In the genomic region with DNA sequence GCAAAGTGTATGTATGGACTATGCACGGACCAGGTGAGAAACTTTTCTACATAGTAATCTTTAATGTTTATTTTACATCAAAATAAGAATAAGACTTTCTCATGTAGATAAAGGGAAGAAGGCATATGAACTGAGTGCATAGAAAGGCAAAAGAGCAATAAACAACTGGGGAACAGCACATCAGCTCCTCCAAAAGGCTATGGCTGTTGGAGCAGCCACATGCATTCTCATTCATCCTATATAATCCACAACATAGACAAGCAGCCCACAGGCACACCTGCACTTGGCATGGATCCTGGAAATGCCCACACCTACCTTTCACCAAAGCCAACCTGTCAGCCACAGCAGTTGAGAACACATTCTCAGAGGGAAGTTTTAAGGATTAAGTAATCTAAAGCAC, we compare ENCODE assay signal across 17 cellular contexts.
A peak's percentile ranks its signal among the peaks of the same experiment; 100 is the strongest.
DNase-seq lines count a peak whose midpoint lies in the region; ATAC-seq and TF ChIP-seq lines count a peak whose summit lies in the region.
"Had no signal": no experiment of that assay in that cellular context is flagged by ENCODE, and none has a peak within 500 bp of the region (broad histone marks: within the 10 kb centered on the region; RNA-seq: fewer than 3 reads in every experiment).

No MANE protein-coding gene starts in this region.

- POLR2A ChIA-PET in WTC11 (lab: Charles Lee) = interaction anchor here (1.1 kb wide), 1 partner anchor 293 kb away, joined by 4 read pairs; no protein-coding TSS in a partner anchor

- H3K27me3 ChIP-seq in DND-41 (ENCODE audit: insufficient read depth, low read length, poor library complexity) (no peaks in the 10 kb centered on the region), H7 (ENCODE audit: control insufficient read depth, insufficient read depth, low read length) (no peaks in the 10 kb centered on the region)

- H3K36me3 ChIP-seq in DND-41 (ENCODE audit: insufficient read depth, low read length) (no peaks in the 10 kb centered on the region), H7 (replicated peaks; ENCODE audit: control insufficient read depth, insufficient read depth, low read length) (no peaks in the 10 kb centered on the region)

- 0 out of 2 replicates have a peak overlapping the region, but pooled peaks have one; percentile 15 for H3K4me2 ChIP-seq in DND-41 (ENCODE audit: insufficient read depth, low read length)

- H3K27me3 Mint-ChIP-seq in WTC11 (ENCODE audit: low read depth) = no peaks in the 10 kb centered on the region
- H3K27me3 Mint-ChIP-seq in stimulated activated naive CD8-positive, alpha-beta T cell treated with anti-CD3 and anti-CD28 coated beads, Interleukin-15, amount 100 ng/mL, for 72 hours = no peaks in the 10 kb centered on the region
- H3K27me3 Mint-ChIP-seq: type B pancreatic cell had no signal

- peaks cover 16% of the 10 kb centered on the region for H3K36me3 Mint-ChIP-seq in WTC11
- H3K36me3 Mint-ChIP-seq: CD8-positive, alpha-beta T cell; type B pancreatic cell had no signal

- peak; percentile 62 for ATAC-seq in DND-41 (ENCODE audit: insufficient read depth, low read depth)
- peak; percentile 84 for ATAC-seq in WTC11
- no peak for ATAC-seq in stimulated activated naive CD8-positive, alpha-beta T cell treated with anti-CD3 and anti-CD28 coated beads, Interleukin-15, amount 100 ng/mL, for 72 hours
- ATAC-seq: activated T-cell treated with anti-CD3 and anti-CD28 coated beads, Interleukin-2, amount 50 U/mL, for 72 hours; CD8-positive, alpha-beta T cell had no signal

- H3K4me1 Mint-ChIP-seq in WTC11 = peaks cover 70% of the 10 kb centered on the region
- H3K4me1 Mint-ChIP-seq in stimulated activated naive CD8-positive, alpha-beta T cell treated with anti-CD3 and anti-CD28 coated beads, Interleukin-15, amount 100 ng/mL, for 72 hours = no peaks in the 10 kb centered on the region

- TF ChIP-seq CTCF in DND-41 (IDR thresholded peaks at IDR 0.05; ENCODE audit: borderline replicate concordance, extremely low read depth, low read length, poor library complexity, severe bottlenecking) (no peak), HFF-Myc (IDR thresholded peaks at IDR 0.05; ENCODE audit: low read depth, low read length, missing control alignments) (no peak), WTC11 (IDR thresholded peaks at IDR 0.05) (no peak), foreskin fibroblast (IDR thresholded peaks at IDR 0.05; ENCODE audit: low read depth, low read length) (no peak)

- peaks cover 20% of the 10 kb centered on the region for H3K4me1 ChIP-seq in DND-41 (ENCODE audit: insufficient read depth, low read length)

- no peak overlapping the region for H3K9ac ChIP-seq in DND-41 (ENCODE audit: low read depth, low read length)

- CTCF ChIA-PET in WTC11 (lab: Charles Lee) = no interaction called here

- no peak overlapping the region for H2AFZ ChIP-seq in DND-41 (ENCODE audit: low read depth, low read length)

- no peaks in the 10 kb centered on the region for H4K20me1 ChIP-seq in DND-41 (ENCODE audit: insufficient read depth, low read length)

- H3K27ac ChIP-seq in DND-41 (ENCODE audit: low read length) = peak overlapping the region; percentile 64; the same call in 1 of the 2 replicates

- peak overlapping the region; percentile 82 for H3K27ac Mint-ChIP-seq in WTC11
- H3K27ac Mint-ChIP-seq in stimulated activated naive CD8-positive, alpha-beta T cell treated with anti-CD3 and anti-CD28 coated beads, Interleukin-15, amount 100 ng/mL, for 72 hours = no peak overlapping the region
- H3K27ac Mint-ChIP-seq: activated T-cell treated with anti-CD3 and anti-CD28 coated beads, Interleukin-2, amount 50 U/mL, for 72 hours; CD8-positive, alpha-beta T cell; type B pancreatic cell had no signal

- H3K4me3 ChIP-seq in DND-41 (ENCODE audit: low read depth in 1 of 2, low read length in 2 of 2) (no peak overlapping the region), HFF-Myc (replicated peaks; ENCODE audit: low read depth, low read length) (no peak overlapping the region), foreskin fibroblast (ENCODE audit: low read depth in 1 of 2, low read length in 2 of 2) (no peak overlapping the region), H7 (ENCODE audit: insufficient read depth, low read depth, low read length) (no peak overlapping the region)

- DNase-seq in DND-41 = peak; percentile 28
- peak; percentile 2 for DNase-seq in HFF-Myc (ENCODE audit: extremely low read depth, low read depth)
- DNase-seq in WTC11 (ENCODE audit: low spot score) = no peak
- DNase-seq in foreskin fibroblast = peak; percentile 12 to 43
- no peak for DNase-seq in stimulated activated naive CD8-positive, alpha-beta T cell treated with anti-CD3 and anti-CD28 coated beads, Interleukin-15, amount 100 ng/mL, for 72 hours
- DNase-seq in H4 (ENCODE audit: low spot score) = no peak
- DNase-seq in H7 = no peak
- no peak for DNase-seq in activated CD4-positive, alpha-beta T cell treated with anti-CD3 and anti-CD28 coated beads for 4 hours
- DNase-seq: activated CD4-positive, alpha-beta T cell treated with anti-CD3 and anti-CD28 coated beads for 1 hour; activated naive CD4-positive, alpha-beta T cell treated with anti-CD3 and anti-CD28 coated beads, Interleukin-2, amount 50 U/mL, for 16 hours; activated T-cell treated with anti-CD3 and anti-CD28 coated beads, Interleukin-2, amount 50 U/mL, for 72 hours; anterior cingulate cortex; CD8-positive, alpha-beta T cell; effector CD8-positive, alpha-beta T cell; glutamatergic neuron; NCI-H1436 had no signal

- peak overlapping the region; percentile 4; the same call in 1 of the 2 replicates for H3K4me3 Mint-ChIP-seq in WTC11
- H3K4me3 Mint-ChIP-seq in stimulated activated naive CD8-positive, alpha-beta T cell treated with anti-CD3 and anti-CD28 coated beads, Interleukin-15, amount 100 ng/mL, for 72 hours = no peak overlapping the region
- H3K4me3 Mint-ChIP-seq: activated T-cell treated with anti-CD3 and anti-CD28 coated beads, Interleukin-2, amount 50 U/mL, for 72 hours; CD8-positive, alpha-beta T cell; type B pancreatic cell had no signal

- H3K79me2 ChIP-seq in DND-41 (ENCODE audit: insufficient read depth, low read length) = no peaks in the 10 kb centered on the region

- H3K9me3 ChIP-seq in DND-41 (ENCODE audit: insufficient read depth, low read length, severe bottlenecking) = no peaks in the 10 kb centered on the region

- H3K9me3 Mint-ChIP-seq in WTC11 = peaks cover 18% of the 10 kb centered on the region
- H3K9me3 Mint-ChIP-seq in stimulated activated naive CD8-positive, alpha-beta T cell treated with anti-CD3 and anti-CD28 coated beads, Interleukin-15, amount 100 ng/mL, for 72 hours = peaks cover 5 to 12% of the 10 kb centered on the region in 2 donors
- H3K9me3 Mint-ChIP-seq: type B pancreatic cell had no signal

TF ChIP-seq in WTC11, 78 proteins besides CTCF, POLR2A, EP300 and RAD21:
- no peak for TF ChIP-seq ZBTB43 (CRISPR knock-in tag; IDR thresholded peaks at IDR 0.05)
- TF ChIP-seq ELF4 (CRISPR knock-in tag; IDR thresholded peaks at IDR 0.05; ENCODE audit: low read depth) = no peak
- TF ChIP-seq ESRRA (CRISPR knock-in tag; IDR thresholded peaks at IDR 0.05; ENCODE audit: borderline replicate concordance) = no peak
- TF ChIP-seq ZBTB21 (CRISPR knock-in tag; IDR thresholded peaks at IDR 0.05; ENCODE audit: borderline replicate concordance) = no peak
- TF ChIP-seq HMGA2 (CRISPR knock-in tag; IDR thresholded peaks at IDR 0.05) = no peak
- no peak for TF ChIP-seq ERG (CRISPR knock-in tag; IDR thresholded peaks at IDR 0.05)
- TF ChIP-seq, protein P1, sequence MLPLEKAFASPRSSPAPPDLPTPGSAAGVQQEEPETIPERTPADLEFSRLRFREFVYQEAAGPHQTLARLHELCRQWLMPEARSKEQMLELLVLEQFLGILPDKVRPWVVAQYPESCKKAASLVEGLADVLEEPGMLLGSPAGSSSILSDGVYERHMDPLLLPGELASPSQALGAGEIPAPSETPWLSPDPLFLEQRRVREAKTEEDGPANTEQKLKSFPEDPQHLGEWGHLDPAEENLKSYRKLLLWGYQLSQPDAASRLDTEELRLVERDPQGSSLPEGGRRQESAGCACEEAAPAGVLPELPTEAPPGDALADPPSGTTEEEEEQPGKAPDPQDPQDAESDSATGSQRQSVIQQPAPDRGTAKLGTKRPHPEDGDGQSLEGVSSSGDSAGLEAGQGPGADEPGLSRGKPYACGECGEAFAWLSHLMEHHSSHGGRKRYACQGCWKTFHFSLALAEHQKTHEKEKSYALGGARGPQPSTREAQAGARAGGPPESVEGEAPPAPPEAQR (CRISPR knock-in tag; IDR thresholded peaks at IDR 0.05) = no peak
- no peak for TF ChIP-seq ETV6 (CRISPR knock-in tag; IDR thresholded peaks at IDR 0.05)
- no peak for TF ChIP-seq SP1 (CRISPR knock-in tag; conservative IDR thresholded peaks at IDR 0.05)
- no peak for TF ChIP-seq ATF1 (CRISPR knock-in tag; IDR thresholded peaks at IDR 0.05)
- no peak for TF ChIP-seq ZNF263 (CRISPR knock-in tag; IDR thresholded peaks at IDR 0.05; ENCODE audit: low read depth)
- no peak for TF ChIP-seq SMAD3 (CRISPR knock-in tag; IDR thresholded peaks at IDR 0.05; ENCODE audit: borderline replicate concordance)

Comparison
In these comparisons a context has a peak if more than half of its experiments do, and no peak if none do; other contexts are left out.
1. DNase-seq: peak in DND-41 (single experiment), HFF-Myc (single experiment) and foreskin fibroblast (2 of 2); none in WTC11 (single experiment), stimulated activated naive CD8-positive, alpha-beta T cell treated with anti-CD3 and anti-CD28 coated beads, Interleukin-15, amount 100 ng/mL, for 72 hours (0 of 2), H4 (single experiment), H7 (single experiment) and activated CD4-positive, alpha-beta T cell treated with anti-CD3 and anti-CD28 coated beads for 4 hours (0 of 2).